ENCODE assay signal across 10 cellular contexts in the genomic region with DNA sequence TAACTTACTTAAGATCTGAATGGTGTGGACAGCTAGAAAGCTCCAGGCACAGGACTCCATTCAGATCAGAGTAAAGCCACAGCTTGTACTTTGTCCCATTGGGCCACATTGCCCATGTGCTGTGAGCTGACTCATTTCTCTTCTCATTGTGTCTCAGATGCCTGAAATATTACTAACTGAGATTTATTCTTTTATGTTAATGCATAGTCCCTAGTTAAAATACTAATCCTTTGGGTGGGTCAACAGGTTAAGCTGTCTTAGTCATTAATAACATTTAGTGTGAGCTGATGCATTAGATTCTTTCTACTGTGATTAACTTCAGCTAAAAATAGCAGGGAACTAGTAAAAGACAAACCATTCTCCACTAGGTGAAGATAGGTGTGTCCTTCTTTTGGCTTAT.
A peak's percentile ranks its signal among the peaks of the same experiment; 100 is the strongest.
DNase-seq lines count a peak whose midpoint lies in the region; ATAC-seq, FAIRE-seq and TF ChIP-seq lines count a peak whose summit lies in the region.
"Had no signal": no experiment of that assay in that cellular context is flagged by ENCODE, and none has a peak within 500 bp of the region (broad histone marks: within the 10 kb centered on the region; RNA-seq: fewer than 3 reads in every experiment).

No MANE protein-coding gene starts in this region.

- CTCF ChIA-PET in HepG2 (lab: Yijun Ruan, JAX; ENCODE audit: low intra/inter-chr PET ratio, low total read pairs): no interaction called here

- H2AFZ ChIP-seq in HepG2 (ENCODE audit: low read length): no peak overlapping the region

- H3K4me2 ChIP-seq in HepG2 (ENCODE audit: low read depth, low read length): no peak overlapping the region

- TF ChIP-seq EP300 in HepG2 (IDR thresholded peaks at IDR 0.05; ENCODE audit: low read depth in 2 of 2, low read length in 2 of 2): peak in 1 of 2 experiments; percentile 26; a peak in 1 of 4 replicates
- no peak for TF ChIP-seq EP300 in HepG2 (CRISPR knock-in tag; IDR thresholded peaks at IDR 0.05; ENCODE audit: borderline replicate concordance)

- no peak overlapping the region for H3K4me3 ChIP-seq in HepG2 (replicated peaks in 1 of 3; ENCODE audit: insufficient read depth in 1 of 3, low read depth in 2 of 3, low read length in 3 of 3)

- intact Hi-C loops in HepG2 (cut with micrococcal nuclease; ENCODE audit: unreplicated experiment): no loop called here

- no peak overlapping the region for H3K27ac ChIP-seq in HepG2 (ENCODE audit: extremely low read length, insufficient read depth, low read length)

- no peak for TF ChIP-seq RAD21 in HepG2 (CRISPR knock-in tag; IDR thresholded peaks at IDR 0.05)

- DNase-seq in HepG2 (ENCODE audit: low spot score) (peak; percentile 79), G401 (ENCODE audit: low spot score) (no peak), COR-L47 (lab: John Stamatoyannopoulos, UW) (no peak)
- DNase-seq: nephron progenitor cell; stimulated activated CD8-positive, alpha-beta memory T cell treated with anti-CD3 and anti-CD28 coated beads, Interleukin-4, amount 100 ng/mL, for 48 hours had no signal

- ATAC-seq in GM18499 (IDR thresholded peaks at IDR 0.05; ENCODE audit: insufficient read depth, unreplicated experiment): peak; percentile 68
- peak; percentile 40 for ATAC-seq in HG02798 (IDR thresholded peaks at IDR 0.05; ENCODE audit: poor library complexity, unreplicated experiment)
- peak; percentile 96 for ATAC-seq in SK-N-SH treated with all-trans-retinoic acid at 6 μM for 48 hours
- peak; percentile 94 for ATAC-seq in HepG2
- no peak for ATAC-seq in HG03108 (IDR thresholded peaks at IDR 0.05; ENCODE audit: unreplicated experiment)
- no peak for ATAC-seq in HG03521 (IDR thresholded peaks at IDR 0.05; ENCODE audit: unreplicated experiment)

- no peaks in the 10 kb centered on the region for H3K27me3 ChIP-seq in HepG2 (ENCODE audit: control insufficient read depth in 1 of 2, insufficient read depth in 2 of 2, low read length in 2 of 2)

- H3K9ac ChIP-seq in HepG2 (ENCODE audit: insufficient read depth, low read depth, low read length): no peak overlapping the region

- FAIRE-seq in HepG2 (lab: Jason Lieb, UNC): peak; percentile 26

- peaks cover 32% of the 10 kb centered on the region for H3K4me1 ChIP-seq in HepG2 (ENCODE audit: insufficient read depth, low read length)

- no TSS peak for BruUV-seq in HepG2 (replicated peaks; lab: Mats Ljungman, UMichigan)

- no peaks in the 10 kb centered on the region for H3K9me3 ChIP-seq in HepG2 (ENCODE audit: low read length)

- TF ChIP-seq POLR2A in HepG2 (IDR thresholded peaks at IDR 0.05; ENCODE audit: insufficient read depth in 1 of 2, low read depth in 2 of 2, low read length in 2 of 2): no peak

- no peaks in the 10 kb centered on the region for H4K20me1 ChIP-seq in HepG2 (ENCODE audit: insufficient read depth, low read length)

- H3K79me2 ChIP-seq in HepG2 (ENCODE audit: insufficient read depth, low read length): no peaks in the 10 kb centered on the region

- in situ Hi-C loops in HepG2 (cut with HindIII; ENCODE audit: extremely low pct_ligation_motif_present, low pct_unique_long_range_greater_than_20kb): no loop called here
- in situ Hi-C loops in G401 (cut with HindIII; ENCODE audit: low sequenced_read_pairs): no loop called here

- no peaks in the 10 kb centered on the region for H3K36me3 ChIP-seq in HepG2 (replicated peaks in 1 of 2; ENCODE audit: control insufficient read depth in 1 of 2, insufficient read depth in 2 of 2, low read length in 2 of 2)

- POLR2A ChIA-PET in HepG2 (lab: Yijun Ruan, JAX): interaction anchor here (0.9 kb wide), 1 partner anchor 10 kb away, joined by 3 read pairs; no protein-coding TSS in a partner anchor

- no peak for TF ChIP-seq CTCF in HepG2 (CRISPR knock-in tag; IDR thresholded peaks at IDR 0.05)

TF ChIP-seq in SK-N-SH treated with all-trans-retinoic acid at 6 μM for 48 hours, 23 proteins besides CTCF, POLR2A, EP300 and RAD21:
- TF ChIP-seq TOX (CRISPR knock-in tag; IDR thresholded peaks at IDR 0.05; ENCODE audit: borderline replicate concordance) (peak; percentile 31; the same call in 1 of the 2 replicates), SNAI2 (CRISPR knock-in tag; IDR thresholded peaks at IDR 0.05) (no peak)

TF ChIP-seq in HepG2, 621 proteins besides CTCF, POLR2A, EP300 and RAD21 (continues in another document):
- no peak for TF ChIP-seq BRD4 (CRISPR knock-in tag; IDR thresholded peaks at IDR 0.05)
- no peak for TF ChIP-seq ZNF317 (CRISPR knock-in tag; IDR thresholded peaks at IDR 0.05)
- TF ChIP-seq, protein P1, sequence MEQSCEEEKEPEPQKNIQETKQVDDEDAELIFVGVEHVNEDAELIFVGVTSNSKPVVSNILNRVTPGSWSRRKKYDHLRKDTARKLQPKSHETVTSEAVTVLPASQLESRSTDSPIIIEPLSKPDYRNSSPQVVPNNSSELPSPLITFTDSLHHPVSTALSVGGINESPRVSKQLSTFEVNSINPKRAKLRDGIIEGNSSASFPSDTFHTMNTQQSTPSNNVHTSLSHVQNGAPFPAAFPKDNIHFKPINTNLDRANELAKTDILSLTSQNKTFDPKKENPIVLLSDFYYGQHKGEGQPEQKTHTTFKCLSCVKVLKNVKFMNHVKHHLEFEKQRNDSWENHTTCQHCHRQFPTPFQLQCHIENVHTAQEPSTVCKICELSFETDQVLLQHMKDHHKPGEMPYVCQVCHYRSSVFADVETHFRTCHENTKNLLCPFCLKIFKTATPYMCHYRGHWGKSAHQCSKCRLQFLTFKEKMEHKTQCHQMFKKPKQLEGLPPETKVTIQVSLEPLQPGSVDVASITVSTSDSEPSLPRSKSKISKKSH (CRISPR knock-in tag; IDR thresholded peaks at IDR 0.05; ENCODE audit: borderline replicate concordance): no peak
- TF ChIP-seq, protein P2, sequence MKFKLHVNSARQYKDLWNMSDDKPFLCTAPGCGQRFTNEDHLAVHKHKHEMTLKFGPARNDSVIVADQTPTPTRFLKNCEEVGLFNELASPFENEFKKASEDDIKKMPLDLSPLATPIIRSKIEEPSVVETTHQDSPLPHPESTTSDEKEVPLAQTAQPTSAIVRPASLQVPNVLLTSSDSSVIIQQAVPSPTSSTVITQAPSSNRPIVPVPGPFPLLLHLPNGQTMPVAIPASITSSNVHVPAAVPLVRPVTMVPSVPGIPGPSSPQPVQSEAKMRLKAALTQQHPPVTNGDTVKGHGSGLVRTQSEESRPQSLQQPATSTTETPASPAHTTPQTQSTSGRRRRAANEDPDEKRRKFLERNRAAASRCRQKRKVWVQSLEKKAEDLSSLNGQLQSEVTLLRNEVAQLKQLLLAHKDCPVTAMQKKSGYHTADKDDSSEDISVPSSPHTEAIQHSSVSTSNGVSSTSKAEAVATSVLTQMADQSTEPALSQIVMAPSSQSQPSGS (CRISPR knock-in tag; IDR thresholded peaks at IDR 0.05): no peak
- TF ChIP-seq, protein P3, sequence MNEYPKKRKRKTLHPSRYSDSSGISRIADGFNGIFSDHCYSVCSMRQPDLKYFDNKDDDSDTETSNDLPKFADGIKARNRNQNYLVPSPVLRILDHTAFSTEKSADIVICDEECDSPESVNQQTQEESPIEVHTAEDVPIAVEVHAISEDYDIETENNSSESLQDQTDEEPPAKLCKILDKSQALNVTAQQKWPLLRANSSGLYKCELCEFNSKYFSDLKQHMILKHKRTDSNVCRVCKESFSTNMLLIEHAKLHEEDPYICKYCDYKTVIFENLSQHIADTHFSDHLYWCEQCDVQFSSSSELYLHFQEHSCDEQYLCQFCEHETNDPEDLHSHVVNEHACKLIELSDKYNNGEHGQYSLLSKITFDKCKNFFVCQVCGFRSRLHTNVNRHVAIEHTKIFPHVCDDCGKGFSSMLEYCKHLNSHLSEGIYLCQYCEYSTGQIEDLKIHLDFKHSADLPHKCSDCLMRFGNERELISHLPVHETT (CRISPR knock-in tag; conservative IDR thresholded peaks at IDR 0.05): no peak
- TF ChIP-seq, protein P4, sequence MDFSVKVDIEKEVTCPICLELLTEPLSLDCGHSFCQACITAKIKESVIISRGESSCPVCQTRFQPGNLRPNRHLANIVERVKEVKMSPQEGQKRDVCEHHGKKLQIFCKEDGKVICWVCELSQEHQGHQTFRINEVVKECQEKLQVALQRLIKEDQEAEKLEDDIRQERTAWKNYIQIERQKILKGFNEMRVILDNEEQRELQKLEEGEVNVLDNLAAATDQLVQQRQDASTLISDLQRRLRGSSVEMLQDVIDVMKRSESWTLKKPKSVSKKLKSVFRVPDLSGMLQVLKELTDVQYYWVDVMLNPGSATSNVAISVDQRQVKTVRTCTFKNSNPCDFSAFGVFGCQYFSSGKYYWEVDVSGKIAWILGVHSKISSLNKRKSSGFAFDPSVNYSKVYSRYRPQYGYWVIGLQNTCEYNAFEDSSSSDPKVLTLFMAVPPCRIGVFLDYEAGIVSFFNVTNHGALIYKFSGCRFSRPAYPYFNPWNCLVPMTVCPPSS (IDR thresholded peaks at IDR 0.05): no peak
- peak; percentile 41; the same call in 1 of the 2 replicates for TF ChIP-seq GFI1 (CRISPR knock-in tag; IDR thresholded peaks at IDR 0.05; ENCODE audit: borderline replicate concordance)
- no peak for TF ChIP-seq NFE2L1 (CRISPR knock-in tag; IDR thresholded peaks at IDR 0.05; ENCODE audit: borderline replicate concordance)
- no peak for TF ChIP-seq ZNF549 (CRISPR knock-in tag; IDR thresholded peaks at IDR 0.05)
- no peak for TF ChIP-seq ZNF703 (CRISPR knock-in tag; IDR thresholded peaks at IDR 0.05; ENCODE audit: borderline replicate concordance)
- peak; percentile 89 for TF ChIP-seq FOSL2 (CRISPR knock-in tag; IDR thresholded peaks at IDR 0.05)
- TF ChIP-seq FOSL1 (CRISPR knock-in tag; IDR thresholded peaks at IDR 0.05; ENCODE audit: borderline replicate concordance): peak; percentile 51; the same call in 1 of the 2 replicates
- TF ChIP-seq ZBTB1 (CRISPR knock-in tag; IDR thresholded peaks at IDR 0.05; ENCODE audit: borderline replicate concordance): no peak
- TF ChIP-seq GLI4 (CRISPR knock-in tag; IDR thresholded peaks at IDR 0.05; ENCODE audit: borderline replicate concordance): no peak
- no peak for TF ChIP-seq ARNT2 (CRISPR knock-in tag; IDR thresholded peaks at IDR 0.05; ENCODE audit: low read depth)
- TF ChIP-seq RORA (CRISPR knock-in tag; IDR thresholded peaks at IDR 0.05): no peak
- no peak for TF ChIP-seq AGO1 (IDR thresholded peaks at IDR 0.05; ENCODE audit: low read depth, low read length, poor library complexity, severe bottlenecking)
- TF ChIP-seq CBX1 (IDR thresholded peaks at IDR 0.05; ENCODE audit: low read depth): no peak
- TF ChIP-seq AKAP8 (CRISPR knock-in tag; IDR thresholded peaks at IDR 0.05): no peak

Comparison
In these comparisons a context has a peak if more than half of its experiments do, and no peak if none do; other contexts are left out.
1. ATAC-seq: peak in GM18499 (single experiment), HG02798 (single experiment), SK-N-SH treated with all-trans-retinoic acid at 6 μM for 48 hours (single experiment) and HepG2 (single experiment); none in HG03108 (single experiment) and HG03521 (single experiment).